Comparison of ENCODE assay signal across 20 cellular contexts in the genomic region with DNA sequence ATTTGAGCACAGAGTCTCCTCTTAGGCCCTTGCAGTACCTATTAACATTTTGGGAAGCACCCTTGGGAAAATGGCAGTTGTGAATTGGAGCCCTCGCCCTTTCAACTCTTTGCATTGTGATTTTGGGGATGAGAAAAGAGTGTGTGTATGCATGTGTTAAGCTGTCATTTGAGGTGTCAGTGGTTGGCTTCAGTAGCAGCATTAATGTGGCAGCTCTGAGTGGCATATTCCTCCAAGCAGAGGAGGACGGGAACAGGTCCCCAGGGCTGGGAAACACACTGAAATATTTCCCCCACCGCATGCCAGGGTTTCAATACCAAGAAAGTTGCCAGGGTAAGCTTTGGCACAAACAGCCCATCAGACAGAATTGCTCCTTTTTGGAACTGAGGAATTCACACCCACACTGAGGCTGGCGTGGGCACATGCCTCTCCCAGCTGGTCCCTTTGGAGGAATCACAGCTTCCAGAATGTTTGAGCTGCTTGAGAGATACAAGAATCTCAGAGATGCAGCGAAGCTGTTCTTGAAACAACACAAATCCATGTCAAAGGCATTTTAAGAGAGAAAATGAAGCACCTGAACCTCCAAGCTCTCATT.
DNase-seq lines count a peak whose midpoint lies in the region; ATAC-seq and TF ChIP-seq lines count a peak whose summit lies in the region.
"Had no signal": no experiment of that assay in that cellular context is flagged by ENCODE, and none has a peak within 500 bp of the region (broad histone marks: within the 10 kb centered on the region; RNA-seq: fewer than 3 reads in every experiment).

No MANE protein-coding gene starts in this region.

- DNase-seq in G401 (ENCODE audit: low spot score) (peak; percentile 80), caudate nucleus (lab: John Stamatoyannopoulos, UW) (peak in 19 of 61 donors; percentile 3 to 60 (median 11)), medulla oblongata (ENCODE audit: extremely low spot score) (peak; percentile 40), osteoblast (ENCODE audit: insufficient read length, low spot score, missing footprints) (no peak), cardiac septum (ENCODE audit: low spot score) (no peak), NCI-H345 (lab: John Stamatoyannopoulos, UW) (no peak), iPS-NIHi7 (ENCODE audit: extremely low spot score) (no peak)
- DNase-seq: 8988T; DMS79 treated with DMSO at 0.1 percent for 48 hours; H9; MM.1S; NCI-H1092; NCI-H1436 treated with DMSO at 0.1 percent for 48 hours; NCI-H2081 treated with DMSO at 0.1 percent for 48 hours; NCI-H510A; NCI-H748 treated with DMSO at 0.1 percent for 48 hours; NK-92 treated with Interleukin-12 subunit alpha and Interleukin-12 subunit beta, amount 100 ng/mL, for 24 hours; OCI-M1; SHP77 had no signal

- intact Hi-C loops in cardiac septum (cut with DNase I), result no loop called here

- H3K79me2 ChIP-seq in osteoblast (ENCODE audit: insufficient read depth, low read length), result no peaks in the 10 kb centered on the region

- no peak overlapping the region for H3K4me3 ChIP-seq in osteoblast (ENCODE audit: insufficient read depth, low read length)

- H4K20me1 ChIP-seq in osteoblast (ENCODE audit: insufficient read depth, low read length), result no peaks in the 10 kb centered on the region

- H3K27ac ChIP-seq in caudate nucleus (ENCODE audit: low read depth, low read length), result peak overlapping the region; percentile 63
- H3K27ac ChIP-seq in osteoblast (ENCODE audit: low read depth, low read length), result no peak overlapping the region

- H3K4me1 ChIP-seq in osteoblast (ENCODE audit: insufficient read depth, low read length), result peaks cover 5% of the 10 kb centered on the region

- H3K9me3 ChIP-seq in osteoblast (ENCODE audit: low read depth, low read length), result no peaks in the 10 kb centered on the region

- peak overlapping the region; percentile 28 for H3K4me2 ChIP-seq in osteoblast (ENCODE audit: insufficient read depth, low read length)

- H3K27me3 ChIP-seq in osteoblast (ENCODE audit: insufficient read depth, low read length), result no peaks in the 10 kb centered on the region

- in situ Hi-C loops in G401 (cut with HindIII; ENCODE audit: low sequenced_read_pairs), result no loop called here

- TF ChIP-seq CTCF in osteoblast (IDR thresholded peaks at IDR 0.05; ENCODE audit: extremely low read depth, low read depth, low read length), result no peak

- H3K36me3 ChIP-seq in osteoblast (ENCODE audit: insufficient read depth, low read length), result no peaks in the 10 kb centered on the region

- H2AFZ ChIP-seq in osteoblast (ENCODE audit: low read length), result peak overlapping the region; percentile 78

- ATAC-seq in HG02798 (IDR thresholded peaks at IDR 0.05; ENCODE audit: poor library complexity, unreplicated experiment), result no peak

Comparison
In these comparisons a context has a peak if more than half of its experiments do, and no peak if none do; other contexts are left out.
1. DNase-seq: peak in G401 (single experiment) and medulla oblongata (single experiment); none in osteoblast (single experiment), cardiac septum (single experiment), NCI-H345 (single experiment) and iPS-NIHi7 (single experiment).